ENCODE assay signal across 18 cellular contexts in genomic region chr1:7585216-7585907, GRCh38.
"Had no signal": no experiment of that assay in that cellular context is flagged by ENCODE, and none has a peak within 500 bp of the region (broad histone marks: within the 10 kb centered on the region; RNA-seq: fewer than 3 reads in every experiment).

No MANE protein-coding gene starts in this region.

- H3K27me3 ChIP-seq: breast epithelium, esophagus muscularis mucosa, right atrium auricular region, upper lobe of left lung had no signal

- DNase-seq: activated CD4-positive, alpha-beta T cell treated with anti-CD3 and anti-CD28 coated beads, Interleukin-2, amount 10 ng/mL, durations not matched to agents 7 days and 5 days; activated CD8-positive, alpha-beta memory T cell treated with anti-CD3 and anti-CD28 coated beads for 24 hours; anterior cingulate cortex; glutamatergic neuron; immature natural killer cell; stimulated activated CD4-positive, alpha-beta T cell treated with anti-CD3 and anti-CD28 coated beads, Interleukin-1b, Interleukin-23, amount 100 ng/mL, for 48 hours; T-helper 1 cell had no signal

- ATAC-seq: left colon; stimulated activated memory B cell treated with anti-CD40 and anti-IgM and Interleukin-4, amounts not matched to agents 10 μg/mL and 1 μg/mL and 100 μg/mL, for 72 hours had no signal

- FAIRE-seq: endometrium had no signal

- H3K4me3 Mint-ChIP-seq: activated CD4-positive, alpha-beta T cell treated with anti-CD3 and anti-CD28 coated beads, Interleukin-2, amount 10 ng/mL, durations not matched to agents 7 days and 5 days; activated naive CD8-positive, alpha-beta T cell; immature natural killer cell; memory B cell; stimulated activated memory B cell treated with anti-CD40 and anti-IgM and Interleukin-4, amounts not matched to agents 10 μg/mL and 1 μg/mL and 100 μg/mL, for 72 hours had no signal

- H3K36me3 Mint-ChIP-seq: activated naive CD8-positive, alpha-beta T cell; immature natural killer cell; memory B cell; stimulated activated memory B cell treated with anti-CD40 and anti-IgM and Interleukin-4, amounts not matched to agents 10 μg/mL and 1 μg/mL and 100 μg/mL, for 72 hours had no signal

- H3K4me1 Mint-ChIP-seq: activated CD4-positive, alpha-beta T cell treated with anti-CD3 and anti-CD28 coated beads, Interleukin-2, amount 10 ng/mL, durations not matched to agents 7 days and 5 days; immature natural killer cell; memory B cell; stimulated activated memory B cell treated with anti-CD40 and anti-IgM and Interleukin-4, amounts not matched to agents 10 μg/mL and 1 μg/mL and 100 μg/mL, for 72 hours had no signal

- H3K4me3 ChIP-seq: breast epithelium, esophagus muscularis mucosa, right atrium auricular region, upper lobe of left lung had no signal

- H3K9me3 ChIP-seq: breast epithelium, esophagus muscularis mucosa, right atrium auricular region, SK-N-SH, upper lobe of left lung had no signal

- H3K36me3 ChIP-seq: breast epithelium, esophagus muscularis mucosa, right atrium auricular region, upper lobe of left lung had no signal

- H3K27me3 Mint-ChIP-seq: activated CD4-positive, alpha-beta T cell treated with anti-CD3 and anti-CD28 coated beads, Interleukin-2, amount 10 ng/mL, durations not matched to agents 7 days and 5 days; activated naive CD8-positive, alpha-beta T cell; stimulated activated memory B cell treated with anti-CD40 and anti-IgM and Interleukin-4, amounts not matched to agents 10 μg/mL and 1 μg/mL and 100 μg/mL, for 72 hours had no signal

- H3K9me3 Mint-ChIP-seq: activated CD4-positive, alpha-beta T cell treated with anti-CD3 and anti-CD28 coated beads, Interleukin-2, amount 10 ng/mL, durations not matched to agents 7 days and 5 days; activated T-helper 2 cell treated with anti-CD3 and anti-CD28 coated beads, Interferon-gamma antibody, Interleukin-2, Interleukin-4, amounts not matched to agents 10 μg/mL and 5 μg/mL and 100 μg/mL, durations not matched to agents 14 hours and 24 hours and 36 hours; immature natural killer cell; memory B cell; stimulated activated memory B cell treated with anti-CD40 and anti-IgM and Interleukin-4, amounts not matched to agents 10 μg/mL and 1 μg/mL and 100 μg/mL, for 72 hours had no signal

- H3K27ac Mint-ChIP-seq: activated CD4-positive, alpha-beta T cell treated with anti-CD3 and anti-CD28 coated beads, Interleukin-2, amount 10 ng/mL, durations not matched to agents 7 days and 5 days; activated naive CD8-positive, alpha-beta T cell; activated T-helper 2 cell treated with anti-CD3 and anti-CD28 coated beads, Interferon-gamma antibody, Interleukin-2, Interleukin-4, amounts not matched to agents 10 μg/mL and 5 μg/mL and 100 μg/mL, durations not matched to agents 14 hours and 24 hours and 36 hours; immature natural killer cell; memory B cell; stimulated activated memory B cell treated with anti-CD40 and anti-IgM and Interleukin-4, amounts not matched to agents 10 μg/mL and 1 μg/mL and 100 μg/mL, for 72 hours had no signal

- H3K27ac ChIP-seq: breast epithelium, esophagus muscularis mucosa, right atrium auricular region, upper lobe of left lung had no signal

- H3K9ac ChIP-seq: SK-N-SH had no signal
